9 cellular contexts compared by ENCODE assay signal in genomic region chr10:70619271-70620019, GRCh38. TPM values are rescaled to one million over a fixed set of nuclear protein-coding genes. Genes with fewer than 3 reads are reported as not detected.
DNase-seq lines count a peak whose midpoint lies in the region; ATAC-seq, FAIRE-seq and TF ChIP-seq lines count a peak whose summit lies in the region.
"Had no signal": no experiment of that assay in that cellular context is flagged by ENCODE, and none has a peak within 500 bp of the region (broad histone marks: within the 10 kb centered on the region; RNA-seq: fewer than 3 reads in every experiment).

No MANE protein-coding gene starts in this region.

- H3K27me3 ChIP-seq in BJ (ENCODE audit: control insufficient read depth, insufficient read depth, low read length) = peaks cover 7% of the 10 kb centered on the region; the same call in 1 of the 2 replicates

- FAIRE-seq in RCC 7860 (lab: Jason Lieb, UNC) (peak; percentile 43), frontal cortex (lab: Jason Lieb, UNC) (peak; percentile 55)

- no peak for ATAC-seq in GM18861 (IDR thresholded peaks at IDR 0.05; ENCODE audit: unreplicated experiment)
- no peak for ATAC-seq in GM21526 (IDR thresholded peaks at IDR 0.05; ENCODE audit: low FRiP score, unreplicated experiment)
- no peak for ATAC-seq in GM18517 (IDR thresholded peaks at IDR 0.05; ENCODE audit: unreplicated experiment)

- in situ Hi-C loops in GM13977 (cut with MboI; ENCODE audit: low pct_unique_long_range_greater_than_20kb, low sequenced_read_pairs, unreplicated experiment) = no loop called here

- POLR2A ChIA-PET in BJ (lab: Charles Lee) = no interaction called here

- CTCF ChIA-PET in BJ (lab: Yijun Ruan, JAX) = interaction anchor here (0.6 to 6.0 kb wide), 6 partner anchors 46 to 160 kb away, joined by 3 to 39 read pairs (median 4); no protein-coding TSS in a partner anchor

- H3K4me3 ChIP-seq in BJ (ENCODE audit: low read depth, low read length) = no peak overlapping the region

- no peaks in the 10 kb centered on the region for H3K36me3 ChIP-seq in BJ (ENCODE audit: control insufficient read depth, insufficient read depth, low read length)

- no peak for DNase-seq in BJ (ENCODE audit: low read depth)
- peak; percentile 29 for DNase-seq in GM13977 (ENCODE audit: low spot score)
- peak; percentile 49 for DNase-seq in RCC 7860 (ENCODE audit: low spot score)
- no peak for DNase-seq in frontal cortex (ENCODE audit: low spot score in 2 of 2)
- DNase-seq in epidermal melanocyte (ENCODE audit: insufficient read length, low spot score) = no peak
- DNase-seq: T-helper 2 cell had no signal

- TF ChIP-seq CTCF in BJ (IDR thresholded peaks at IDR 0.05; ENCODE audit: insufficient read depth, low read depth, low read length) = peak; percentile 42; the same call in 1 of the 2 replicates
- TF ChIP-seq CTCF in GM13977 (IDR thresholded peaks at IDR 0.05; ENCODE audit: extremely low read depth, insufficient read depth, missing control alignments) = peak; percentile 46

RNA-seq across cellular contexts. Expression of gene PRF1, which starts 16.9 kb away (rescaled TPM):
- not detected in 2 replicates for polyA plus RNA-seq in BJ (2011; rRNA removed)
- polyA minus RNA-seq in BJ (2011; rRNA and poly(A)+ RNA removed) = not detected in 2 replicates
- not detected for total RNA-seq in frontal cortex

RNA-seq across cellular contexts. Expression of gene ADAMTS14, which starts 52.9 kb away (rescaled TPM):
- polyA plus RNA-seq in BJ (2011; rRNA removed) = 1.2 and 3.3 TPM in 2 replicates
- 1.9 and 2.0 TPM in 2 replicates for polyA minus RNA-seq in BJ (2011; rRNA and poly(A)+ RNA removed)
- total RNA-seq in frontal cortex = 0.41 TPM

Comparison
In these comparisons a context has a peak if more than half of its experiments do, and no peak if none do; other contexts are left out.
1. DNase-seq: peak in GM13977 (single experiment) and RCC 7860 (single experiment); none in BJ (single experiment), frontal cortex (0 of 2) and epidermal melanocyte (single experiment).